Comparison of ENCODE assay signal across 12 cellular contexts in genomic region chr19:9622531-9622930, GRCh38. TPM values are rescaled to one million over a fixed set of nuclear protein-coding genes. Genes with fewer than 3 reads are reported as not detected.
DNase-seq lines count a peak whose midpoint lies in the region; ATAC-seq, FAIRE-seq and TF ChIP-seq lines count a peak whose summit lies in the region.
"Had no signal": no experiment of that assay in that cellular context is flagged by ENCODE, and none has a peak within 500 bp of the region (broad histone marks: within the 10 kb centered on the region; RNA-seq: fewer than 3 reads in every experiment).

No MANE protein-coding gene starts in this region.

- 97% methylated on average over 2 of the region's 2 CpGs for WGBS in GM12878 (ENCODE audit: insufficient coverage, insufficient replicate concordance, low lambda C conversion rate, missing lambda C conversion rate)
- WGBS in mesodermal cell (ENCODE audit: insufficient coverage in 2 of 2), 2 experiments: 40 to 86% methylated on average over 1 of the region's 2 CpGs

- in situ Hi-C loops in GM12878 (cut with MboI): loop anchor here (5.0 to 10.0 kb wide), 2 partner anchors 170 to 488 kb away; no protein-coding TSS in a partner anchor

- peaks cover 18% of the 10 kb centered on the region for H3K79me2 ChIP-seq in GM12878 (ENCODE audit: control insufficient read depth, insufficient read depth, low read length)

- FAIRE-seq in GM12878 (lab: Jason Lieb, UNC): no peak
- FAIRE-seq: G401.6, small intestine had no signal

- no peaks in the 10 kb centered on the region for H4K20me1 ChIP-seq in BLaER1 treated with 17β-estradiol and CSF1 and Interleukin-3, amounts not matched to agents 10 nM and 100 nM
- no peaks in the 10 kb centered on the region for H4K20me1 ChIP-seq in GM12878 (ENCODE audit: control insufficient read depth, insufficient read depth)

- H3K36me3 ChIP-seq in BLaER1 treated with 17β-estradiol and CSF1 and Interleukin-3, amounts not matched to agents 10 nM and 100 nM: peaks cover 17 to 32% (median 21%) of the 10 kb centered on the region in 11 experiments
- H3K36me3 ChIP-seq in GM12878 (ENCODE audit: control insufficient read depth in 2 of 2, insufficient read depth in 2 of 2, low read length in 1 of 2) (peaks cover 3 to 11% of the 10 kb centered on the region in 2 experiments), mesodermal cell (ENCODE audit: control insufficient read depth, insufficient read depth, low read length) (peaks cover 26% of the 10 kb centered on the region)

- no TSS peak for BruUV-seq in GM12878 (replicated peaks; lab: Mats Ljungman, UMichigan)

- TF ChIP-seq RAD21 in GM12878 (IDR thresholded peaks at IDR 0.05; ENCODE audit: insufficient read depth, low read depth, low read length): no peak

- DNase-seq in HPDE6-E6E7 (ENCODE audit: extremely low spot score) (peak; percentile 26), GM12878 (ENCODE audit: low read depth, low spot score) (no peak), C1 segment of cervical spinal cord (lab: John Stamatoyannopoulos, UW) (no peak), AML-193 (lab: John Stamatoyannopoulos, UW) (no peak)
- no peak for DNase-seq in central memory CD4-positive, alpha-beta T cell
- DNase-seq: adrenal gland, NCI-H1694 treated with DMSO at 0.1 percent for 48 hours, small intestine had no signal

- H2AFZ ChIP-seq in GM12878 (ENCODE audit: control insufficient read depth, low read depth, low read length): no peak overlapping the region

- no peak for TF ChIP-seq POLR2A in GM12878 (IDR thresholded peaks at IDR 0.05; ENCODE audit: low read depth, low read length)

- H3K4me1 ChIP-seq in BLaER1 treated with 17β-estradiol and CSF1 and Interleukin-3, amounts not matched to agents 10 nM and 100 nM: peaks cover 23 to 55% (median 33%) of the 10 kb centered on the region in 10 experiments
- H3K4me1 ChIP-seq in GM12878 (ENCODE audit: control insufficient read depth, insufficient read depth, low read length): peaks cover 3% of the 10 kb centered on the region; the same call in 1 of the 2 replicates
- no peaks in the 10 kb centered on the region for H3K4me1 ChIP-seq in mesodermal cell (ENCODE audit: control insufficient read depth, insufficient read depth, low read length, poor library complexity, severe bottlenecking)

- intact Hi-C loops in GM12878 (cut with micrococcal nuclease; ENCODE audit: unreplicated experiment): no loop called here

- no peak for TF ChIP-seq EP300 in GM12878 (IDR thresholded peaks at IDR 0.05; ENCODE audit: borderline replicate concordance in 1 of 2, control insufficient read depth in 1 of 2, low read depth in 2 of 2, low read length in 2 of 2)

- H3K4me2 ChIP-seq in BLaER1 treated with 17β-estradiol and CSF1 and Interleukin-3, amounts not matched to agents 10 nM and 100 nM: peak overlapping the region; percentile 72 to 92 (median 84)
- 0 out of 2 replicates have a peak overlapping the region, but pooled peaks have one; percentile 33 for H3K4me2 ChIP-seq in GM12878 (ENCODE audit: control insufficient read depth, insufficient read depth)

- H3K27me3 ChIP-seq in BLaER1 treated with 17β-estradiol and CSF1 and Interleukin-3, amounts not matched to agents 10 nM and 100 nM: no peaks in the 10 kb centered on the region
- H3K27me3 ChIP-seq in GM12878 (replicated peaks in 1 of 2; ENCODE audit: control insufficient read depth in 2 of 2, insufficient read depth in 2 of 2, low read length in 1 of 2): no peaks in the 10 kb centered on the region
- H3K27me3 ChIP-seq: adrenal gland had no signal

- no peaks in the 10 kb centered on the region for H3K9me3 ChIP-seq in BLaER1 treated with 17β-estradiol and CSF1 and Interleukin-3, amounts not matched to agents 10 nM and 100 nM (replicated peaks in 1 of 11)
- H3K9me3 ChIP-seq in GM12878 (replicated peaks; ENCODE audit: control insufficient read depth, insufficient read depth, low read length) (no peaks in the 10 kb centered on the region; the same call in 2 of the 3 replicates), mesodermal cell (ENCODE audit: control insufficient read depth, low read length) (no peaks in the 10 kb centered on the region)
- H3K9me3 ChIP-seq: adrenal gland had no signal

- POLR2A ChIA-PET in GM12878 (lab: Charles Lee): interaction anchor here (1.5 kb wide), 1 partner anchor 173 kb away, joined by 4 read pairs; no protein-coding TSS in a partner anchor

- peak overlapping the region in 8 of 10 experiments; percentile 75 to 91 (median 82); a peak in 12 of 20 replicates for H3K4me3 ChIP-seq in BLaER1 treated with 17β-estradiol and CSF1 and Interleukin-3, amounts not matched to agents 10 nM and 100 nM
- 0 out of 2 replicates have a peak overlapping the region, but pooled peaks have one; percentile 5 for H3K4me3 ChIP-seq in GM12878
- peak overlapping the region; percentile 92 for H3K4me3 ChIP-seq in mesodermal cell (ENCODE audit: extremely low read depth, insufficient read depth, low read length, poor library complexity, severe bottlenecking)

- TF ChIP-seq CTCF in GM12878 (IDR thresholded peaks at IDR 0.05 in 2 of 3, conservative IDR thresholded peaks at IDR 0.05 in 1 of 3; ENCODE audit: control insufficient read depth in 2 of 3, extremely low read depth in 1 of 3, insufficient read depth in 1 of 3, low read depth in 3 of 3, low read length in 3 of 3): no peak

- ATAC-seq in GM12878: no peak
- ATAC-seq in HG02623 (IDR thresholded peaks at IDR 0.05; ENCODE audit: unreplicated experiment): no peak

- peak overlapping the region; percentile 90 to 98 (median 95); a peak in 21 of 22 replicates for H3K27ac ChIP-seq in BLaER1 treated with 17β-estradiol and CSF1 and Interleukin-3, amounts not matched to agents 10 nM and 100 nM
- H3K27ac ChIP-seq in GM12878 (ENCODE audit: control insufficient read depth, insufficient read depth): no peak overlapping the region
- peak overlapping the region; percentile 79 for H3K27ac ChIP-seq in mesodermal cell (ENCODE audit: low read depth, low read length, severe bottlenecking)

- CTCF ChIA-PET in GM12878 (lab: Yijun Ruan, JAX): interaction anchor here (1.0 to 1.9 kb wide), 4 partner anchors 39 to 308 kb away, joined by 3 to 7 read pairs (median 4); no protein-coding TSS in a partner anchor

- SMC1A ChIA-PET in GM12878 (lab: Charles Lee; ENCODE audit: uncharacterized antibody, unreplicated experiment): interaction anchor here (1.1 to 1.2 kb wide), 2 partner anchors 171 to 173 kb away, joined by 3 to 4 read pairs; no protein-coding TSS in a partner anchor

- RAD21 ChIA-PET in GM12878 (lab: Charles Lee; ENCODE audit: unreplicated experiment): interaction anchor here (1.2 kb wide), 1 partner anchor 176 kb away, joined by 3 read pairs; no protein-coding TSS in a partner anchor

- peak overlapping the region; percentile 6 to 95 (median 92); a peak in 20 of 22 replicates for H3K9ac ChIP-seq in BLaER1 treated with 17β-estradiol and CSF1 and Interleukin-3, amounts not matched to agents 10 nM and 100 nM
- no peak overlapping the region for H3K9ac ChIP-seq in GM12878 (ENCODE audit: control insufficient read depth, insufficient read depth, low read length)

RNA-seq across cellular contexts. Expression of gene ZNF561, which starts 1.5 kb away (rescaled TPM):
- total RNA-seq in GM12878 (2013; cell fraction: nucleolus; rRNA removed): 97.5 and 99.9 TPM in 2 replicates
- total RNA-seq in GM12878 (2014; rRNA removed) (15.3 and 23.7 TPM in 2 replicates), GM12878 (2014; rRNA removed; fragmentation: Illumina TruSeq; extraction: Trizol) (23.7 and 24.0 TPM in 2 replicates), GM12878 (2021) (17.7 and 21.2 TPM in 2 replicates)
- 12.1 TPM for polyA plus RNA-seq in GM12878 (2011; ENCODE audit: low read depth)
- polyA plus RNA-seq in GM12878 (2011; rRNA removed) (38.2 and 44.2 TPM in 2 replicates), GM12878 (2014; fragmentation: Illumina TruSeq; extraction: Trizol) (25.5 and 28.0 TPM in 2 replicates), GM12878 (2014; fragmentation: Nextera tagmentation; extraction: Ambion mirVana) (10 to 100 TPM; 12.8 to 18.8 TPM), GM12878 (2014; rRNA removed) (17.0 and 19.4 TPM in 2 replicates), GM12878 (2016; fragmentation: Nextera tagmentation; extraction: Ambion mirVana) (10 to 100 TPM; 18.3 to 23.2 TPM)
- 23.3 and 26.9 TPM in 2 replicates for polyA plus RNA-seq in GM12878 (2011; cell fraction: cytosol; rRNA removed)
- 44.4 and 56.0 TPM in 2 replicates for polyA plus RNA-seq in GM12878 (2011; cell fraction: nucleus; rRNA removed)
- 20.8 and 21.0 TPM in 2 replicates for polyA plus RNA-seq in GM12878 (2012)
- 59.7 and 79.6 TPM in 2 replicates for polyA minus RNA-seq in GM12878 (2011; rRNA and poly(A)+ RNA removed)
- 15.1 and 18.9 TPM in 2 replicates for polyA minus RNA-seq in GM12878 (2011; cell fraction: cytosol; rRNA and poly(A)+ RNA removed)
- 43.5 and 57.7 TPM in 2 replicates for polyA minus RNA-seq in GM12878 (2011; cell fraction: nucleus; rRNA and poly(A)+ RNA removed)
- 62.3 TPM for polyA plus RNA-seq in mesodermal cell (2013, experiment 1 of 2)
- 57.0 TPM for polyA plus RNA-seq in mesodermal cell (2013, experiment 2 of 2)

RNA-seq across cellular contexts. Expression of gene ZNF121, which starts 38.2 kb away (rescaled TPM):
- 116 and 119 TPM in 2 replicates for total RNA-seq in GM12878 (2013; cell fraction: nucleolus; rRNA removed)
- total RNA-seq in GM12878 (2014; rRNA removed) (55.0 and 69.4 TPM in 2 replicates), GM12878 (2014; rRNA removed; fragmentation: Illumina TruSeq; extraction: Trizol) (75.0 and 75.5 TPM in 2 replicates), GM12878 (2021) (44.9 and 47.1 TPM in 2 replicates)
- 13.3 TPM for polyA plus RNA-seq in GM12878 (2011; ENCODE audit: low read depth)
- polyA plus RNA-seq in GM12878 (2011; rRNA removed) (20.0 and 28.0 TPM in 2 replicates), GM12878 (2014; fragmentation: Illumina TruSeq; extraction: Trizol) (18.0 and 24.6 TPM in 2 replicates), GM12878 (2014; fragmentation: Nextera tagmentation; extraction: Ambion mirVana) (10 to 100 TPM in 1 of 2 experiments, 1 to 10 TPM in 1; 4.8 to 14.6 TPM), GM12878 (2014; rRNA removed) (12.8 and 13.5 TPM in 2 replicates), GM12878 (2016; fragmentation: Nextera tagmentation; extraction: Ambion mirVana) (10 to 100 TPM; 14.3 to 17.4 TPM)
- polyA plus RNA-seq in GM12878 (2011; cell fraction: cytosol; rRNA removed): 6.6 and 9.5 TPM in 2 replicates
- polyA plus RNA-seq in GM12878 (2011; cell fraction: nucleus; rRNA removed): 10.6 and 12.5 TPM in 2 replicates
- 13.4 and 16.8 TPM in 2 replicates for polyA plus RNA-seq in GM12878 (2012)
- polyA minus RNA-seq in GM12878 (2011; rRNA and poly(A)+ RNA removed): 35.3 and 51.1 TPM in 2 replicates
- polyA minus RNA-seq in GM12878 (2011; cell fraction: cytosol; rRNA and poly(A)+ RNA removed): 26.5 and 29.9 TPM in 2 replicates
- polyA minus RNA-seq in GM12878 (2011; cell fraction: nucleus; rRNA and poly(A)+ RNA removed): 8.8 and 10.9 TPM in 2 replicates
- polyA plus RNA-seq in mesodermal cell (2013, experiment 1 of 2): 26.5 TPM
- polyA plus RNA-seq in mesodermal cell (2013, experiment 2 of 2): 25.7 TPM

RNA-seq across cellular contexts. Expression of gene ZNF562, which starts 52.4 kb away (rescaled TPM):
- 37.9 and 39.6 TPM in 2 replicates for total RNA-seq in GM12878 (2013; cell fraction: nucleolus; rRNA removed)
- 13.8 and 14.1 TPM in 2 replicates for total RNA-seq in GM12878 (2014; rRNA removed)
- 21.1 and 23.2 TPM in 2 replicates for total RNA-seq in GM12878 (2014; rRNA removed; fragmentation: Illumina TruSeq; extraction: Trizol)
- total RNA-seq in GM12878 (2021): 14.8 and 16.3 TPM in 2 replicates
- 3.8 TPM for polyA plus RNA-seq in GM12878 (2011; ENCODE audit: low read depth)
- 12.2 and 13.9 TPM in 2 replicates for polyA plus RNA-seq in GM12878 (2011; rRNA removed)
- 5.6 and 5.7 TPM in 2 replicates for polyA plus RNA-seq in GM12878 (2011; cell fraction: cytosol; rRNA removed)
- 4.6 and 5.0 TPM in 2 replicates for polyA plus RNA-seq in GM12878 (2011; cell fraction: nucleus; rRNA removed)
- 5.3 and 5.4 TPM in 2 replicates for polyA plus RNA-seq in GM12878 (2012)
- polyA plus RNA-seq in GM12878 (2014; fragmentation: Illumina TruSeq; extraction: Trizol): 9.2 and 14.2 TPM in 2 replicates
- 1 to 10 TPM; 5.2 to 7.5 TPM for polyA plus RNA-seq in GM12878 (2014; fragmentation: Nextera tagmentation; extraction: Ambion mirVana)
- 6.9 and 7.6 TPM in 2 replicates for polyA plus RNA-seq in GM12878 (2014; rRNA removed)
- polyA plus RNA-seq in GM12878 (2016; fragmentation: Nextera tagmentation; extraction: Ambion mirVana): 10 to 100 TPM in 1 of 2 experiments, 1 to 10 TPM in 1; 9.0 to 12.2 TPM
- polyA minus RNA-seq in GM12878 (2011; rRNA and poly(A)+ RNA removed): 22.8 and 30.3 TPM in 2 replicates
- polyA minus RNA-seq in GM12878 (2011; cell fraction: cytosol; rRNA and poly(A)+ RNA removed): 14.7 and 17.0 TPM in 2 replicates
- 8.8 and 17.6 TPM in 2 replicates for polyA minus RNA-seq in GM12878 (2011; cell fraction: nucleus; rRNA and poly(A)+ RNA removed)
- 15.2 TPM for polyA plus RNA-seq in mesodermal cell (2013, experiment 1 of 2)
- 14.7 TPM for polyA plus RNA-seq in mesodermal cell (2013, experiment 2 of 2)

Comparison
In these comparisons a context has a peak if more than half of its experiments do, and no peak if none do; other contexts are left out.
1. H3K4me3 ChIP-seq: peak in every context shown above with its lines; median percentile 92 in mesodermal cell; 82 in BLaER1 treated with 17β-estradiol and CSF1 and Interleukin-3, amounts not matched to agents 10 nM and 100 nM; 5 in GM12878.